In the genomic region with DNA sequence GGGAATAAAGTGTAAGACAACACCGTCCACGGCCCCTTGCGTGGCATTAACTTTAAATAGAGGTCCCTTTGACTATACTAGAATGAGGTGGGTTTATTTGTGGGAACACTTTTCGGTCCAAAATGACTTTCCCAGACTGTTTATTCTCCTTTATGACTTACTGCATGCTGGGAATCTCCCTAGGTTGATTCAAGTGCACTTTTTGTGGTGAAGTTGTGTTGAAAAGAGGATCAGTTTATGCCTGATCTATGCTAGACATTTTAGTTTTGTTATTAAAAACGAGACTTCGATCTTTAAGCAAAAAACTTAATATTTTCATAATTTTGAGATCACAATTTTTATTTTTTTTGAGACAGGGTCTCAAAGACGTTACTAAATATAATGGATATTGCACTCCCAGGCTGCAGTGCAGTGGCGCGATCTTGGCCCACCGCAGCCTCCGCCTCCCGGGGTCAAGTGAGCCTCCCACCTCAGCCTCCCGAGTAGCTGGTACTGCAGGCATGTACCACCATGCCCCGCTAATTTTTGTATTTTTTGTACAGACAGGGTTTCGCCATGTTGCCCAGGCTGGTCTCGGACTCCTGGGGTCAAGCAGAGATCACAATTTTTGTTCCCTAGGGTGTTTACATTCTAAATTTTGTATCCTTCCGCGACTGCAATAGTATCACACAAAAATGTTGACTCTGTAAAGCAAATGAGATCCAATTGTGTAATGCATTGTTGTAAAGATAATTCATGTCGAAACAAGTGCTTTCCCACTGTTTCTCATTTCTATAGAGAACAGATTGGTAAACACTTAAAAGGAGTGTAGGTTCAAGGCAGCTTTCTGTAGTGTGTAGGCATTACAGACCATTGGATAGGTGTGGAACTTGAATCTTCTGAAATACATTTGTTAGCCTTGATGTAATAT, we compare ENCODE assay signal across 8 cellular contexts. TPM values are rescaled to one million over a fixed set of nuclear protein-coding genes. Genes with fewer than 3 reads are reported as not detected.
DNase-seq lines count a peak whose midpoint lies in the region; ATAC-seq and TF ChIP-seq lines count a peak whose summit lies in the region.

No MANE protein-coding gene starts in this region.

- peaks cover 0 to 4% (median 0%) of the 10 kb centered on the region in 5 experiments for H3K9me3 Mint-ChIP-seq in brain

- peaks cover 48% of the 10 kb centered on the region for H3K4me1 Mint-ChIP-seq in brain

- H3K36me3 ChIP-seq in Karpas-422 (ENCODE audit: insufficient read depth, low read length): peaks cover 29% of the 10 kb centered on the region

- H3K9me3 ChIP-seq in Karpas-422 (ENCODE audit: low read length) (no peaks in the 10 kb centered on the region), mononuclear cell (ENCODE audit: low read depth, low read length) (no peaks in the 10 kb centered on the region)

- TF ChIP-seq CTCF in AG10803 (conservative IDR thresholded peaks at IDR 0.05; ENCODE audit: low read length) (no peak), brain (conservative IDR thresholded peaks at IDR 0.05) (no peak), GM10248 (IDR thresholded peaks at IDR 0.05; ENCODE audit: control extremely low read depth, extremely low read depth, low read depth, missing control alignments) (no peak)

- H3K9me2 ChIP-seq in Karpas-422 (replicated peaks; ENCODE audit: insufficient read depth, low read length): no peaks in the 10 kb centered on the region

- POLR2A ChIA-PET in GM10248 (lab: Yijun Ruan, JAX): interaction anchor here (0.6 to 2.0 kb wide), 2 partner anchors 29 to 1367 kb away, joined by 5 to 28 read pairs; no protein-coding TSS in a partner anchor

- peak overlapping the region; percentile 97 for H3K4me2 ChIP-seq in Karpas-422 (ENCODE audit: low read depth, low read length, poor library complexity, severe bottlenecking)

- H3K9ac ChIP-seq in Karpas-422 (ENCODE audit: low read length): peak overlapping the region; percentile 100

- CTCF ChIA-PET in GM10248 (lab: Yijun Ruan, JAX): interaction anchor here (1.1 to 2.5 kb wide), 7 partner anchors 12 to 31 kb away, joined by 3 to 9 read pairs (median 5); no protein-coding TSS in a partner anchor

- H2AFZ ChIP-seq in Karpas-422 (ENCODE audit: low read length): no peak overlapping the region

- H3K4me1 ChIP-seq in Karpas-422 (ENCODE audit: low read length): peaks cover 35% of the 10 kb centered on the region
- H3K4me1 ChIP-seq in mononuclear cell (ENCODE audit: insufficient read depth, low read length): peaks cover 71% of the 10 kb centered on the region

- H3K79me2 ChIP-seq in Karpas-422 (ENCODE audit: low read length): peaks cover 63% of the 10 kb centered on the region

- peak overlapping the region; percentile 97 to 100 (median 99) for H3K4me3 Mint-ChIP-seq in brain

- peak overlapping the region; percentile 76 for H3K4me3 ChIP-seq in AG10803 (ENCODE audit: low read length)
- peak overlapping the region; percentile 98 for H3K4me3 ChIP-seq in Karpas-422 (ENCODE audit: low read length)
- peak overlapping the region; percentile 93 for H3K4me3 ChIP-seq in mononuclear cell (ENCODE audit: low read length)

- H3K36me3 Mint-ChIP-seq in brain: peaks cover 44% of the 10 kb centered on the region

- peak overlapping the region; percentile 99 to 100 (median 100) for H3K27ac Mint-ChIP-seq in brain

- no peak for ATAC-seq in HG03460 (IDR thresholded peaks at IDR 0.05; ENCODE audit: unreplicated experiment)
- ATAC-seq in HG03025 (IDR thresholded peaks at IDR 0.05; ENCODE audit: low FRiP score, unreplicated experiment): no peak
- no peak for ATAC-seq in GM18867 (IDR thresholded peaks at IDR 0.05; ENCODE audit: unreplicated experiment)

- H3K27ac ChIP-seq in Karpas-422 (ENCODE audit: low read length): peak overlapping the region; percentile 61; the same call in 1 of the 2 replicates

- H3K27me3 ChIP-seq in Karpas-422 (ENCODE audit: low read length): no peaks in the 10 kb centered on the region
- no peaks in the 10 kb centered on the region for H3K27me3 ChIP-seq in mononuclear cell (ENCODE audit: insufficient read depth, low read length)

- peaks cover 49% of the 10 kb centered on the region for H4K20me1 ChIP-seq in Karpas-422 (ENCODE audit: insufficient read depth, low read depth, low read length)

- peaks cover 5% of the 10 kb centered on the region for H3K27me3 Mint-ChIP-seq in brain

- DNase-seq in AG10803 (ENCODE audit: low read depth) (peak; percentile 31), Karpas-422 (no peak), GM10248 (ENCODE audit: extremely low spot score) (no peak)

RNA-seq across cellular contexts. Expression of gene CDC42, which starts 1.6 kb away (rescaled TPM):
- total RNA-seq in Karpas-422 (2014; rRNA removed; shearing (Covaris generic); ENCODE audit: low replicate concordance): 120 and 223 TPM in 2 replicates
- polyA plus RNA-seq in brain (ENCODE audit: insufficient read depth, low read depth, low replicate concordance): 200 TPM
- total RNA-seq in mononuclear cell: 791 TPM

RNA-seq across cellular contexts. Expression of gene CELA3A, which starts 52.7 kb away (rescaled TPM):
- not detected in 2 replicates for total RNA-seq in Karpas-422 (2014; rRNA removed; shearing (Covaris generic); ENCODE audit: low replicate concordance)
- polyA plus RNA-seq in brain (ENCODE audit: insufficient read depth, low read depth, low replicate concordance): not detected
- total RNA-seq in mononuclear cell: not detected
